In the genomic region with DNA sequence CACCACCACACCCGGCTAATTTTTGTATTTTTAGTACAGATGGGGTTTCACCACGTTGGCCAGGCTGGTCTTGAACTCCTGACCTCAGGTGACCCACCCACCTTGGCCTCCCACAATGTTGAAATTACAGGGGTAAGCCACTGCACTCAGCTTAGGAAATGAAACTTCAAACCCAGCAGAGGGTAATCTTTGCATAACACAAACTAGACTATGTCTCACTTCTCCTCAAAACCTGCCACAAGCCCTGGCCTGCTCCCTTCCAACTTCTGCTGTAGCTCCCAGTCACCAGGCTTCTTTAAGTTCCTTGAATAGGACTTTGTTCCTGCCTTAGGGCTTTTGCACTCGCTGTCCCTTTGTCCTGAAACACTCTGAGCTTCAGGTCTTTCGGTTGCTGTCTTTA, we compare ENCODE assay signal across 10 cellular contexts. TPM values are rescaled to one million over a fixed set of nuclear protein-coding genes. Genes with fewer than 3 reads are reported as not detected.
DNase-seq lines count a peak whose midpoint lies in the region; ATAC-seq and TF ChIP-seq lines count a peak whose summit lies in the region.
"Had no signal": no experiment of that assay in that cellular context is flagged by ENCODE, and none has a peak within 500 bp of the region (broad histone marks: within the 10 kb centered on the region; RNA-seq: fewer than 3 reads in every experiment).

No MANE protein-coding gene starts in this region.

- H3K36me3 Mint-ChIP-seq in T-helper 17 cell (ENCODE audit: low read depth) = no peaks in the 10 kb centered on the region
- no peaks in the 10 kb centered on the region for H3K36me3 Mint-ChIP-seq in activated CD8-positive, alpha-beta T cell treated with anti-CD3 and anti-CD28 coated beads, Interleukin-2, amount 10 ng/mL, durations not matched to agents 7 days and 5 days (ENCODE audit: low read depth)

- intact Hi-C loops in Panc1 (cut with micrococcal nuclease; ENCODE audit: unreplicated experiment) (no loop called here), prostate gland (cut with DNase I) (no loop called here)

- H3K27ac ChIP-seq in Panc1 (ENCODE audit: low read length) (peak overlapping the region; percentile 100), prostate gland (peak overlapping the region; percentile 77 to 85)
- H3K27ac ChIP-seq: brain microvascular endothelial cell had no signal

- no peaks in the 10 kb centered on the region for H3K27me3 ChIP-seq in Panc1 (ENCODE audit: control insufficient read depth, insufficient read depth, low read length)
- no peaks in the 10 kb centered on the region for H3K27me3 ChIP-seq in prostate gland (replicated peaks; ENCODE audit: insufficient read depth)
- H3K27me3 ChIP-seq: brain microvascular endothelial cell had no signal

- H3K36me3 ChIP-seq in Panc1 (ENCODE audit: control insufficient read depth, insufficient read depth, low read length) (no peaks in the 10 kb centered on the region), prostate gland (no peaks in the 10 kb centered on the region)
- H3K36me3 ChIP-seq: brain microvascular endothelial cell had no signal

- H3K4me1 Mint-ChIP-seq in T-helper 17 cell = peaks cover 17% of the 10 kb centered on the region
- H3K4me1 Mint-ChIP-seq in activated CD8-positive, alpha-beta T cell treated with anti-CD3 and anti-CD28 coated beads, Interleukin-2, amount 10 ng/mL, durations not matched to agents 7 days and 5 days (ENCODE audit: low read depth) = peaks cover 17% of the 10 kb centered on the region

- H3K4me3 ChIP-seq in Panc1 (ENCODE audit: low read depth in 2 of 2, low read length in 2 of 2) (no peak overlapping the region), prostate gland (no peak overlapping the region)

- in situ Hi-C loops in Panc1 (cut with HindIII; ENCODE audit: low pct_unique_long_range_greater_than_20kb, low sequenced_read_pairs) = loop anchor here (10.0 kb wide), 1 partner anchor 53 kb away; no protein-coding TSS in a partner anchor

- no peaks in the 10 kb centered on the region for H3K9me3 ChIP-seq in Panc1 (ENCODE audit: control insufficient read depth, insufficient read depth, low read depth, low read length)
- no peaks in the 10 kb centered on the region for H3K9me3 ChIP-seq in prostate gland
- no peaks in the 10 kb centered on the region for H3K9me3 ChIP-seq in T-helper 17 cell (ENCODE audit: control insufficient read depth, low read length, poor library complexity, severe bottlenecking)

- TF ChIP-seq CTCF in Panc1 (IDR thresholded peaks at IDR 0.05) (no peak), prostate gland (IDR thresholded peaks at IDR 0.05) (no peak)

- no peak overlapping the region for H3K4me3 Mint-ChIP-seq in T-helper 17 cell
- H3K4me3 Mint-ChIP-seq in activated CD8-positive, alpha-beta T cell treated with anti-CD3 and anti-CD28 coated beads, Interleukin-2, amount 10 ng/mL, durations not matched to agents 7 days and 5 days = no peak overlapping the region

- H3K27me3 Mint-ChIP-seq in T-helper 17 cell = peaks cover 8% of the 10 kb centered on the region
- H3K27me3 Mint-ChIP-seq in activated CD8-positive, alpha-beta T cell treated with anti-CD3 and anti-CD28 coated beads, Interleukin-2, amount 10 ng/mL, durations not matched to agents 7 days and 5 days (ENCODE audit: low read depth) = peaks cover 13% of the 10 kb centered on the region

- no peak overlapping the region for H3K27ac Mint-ChIP-seq in T-helper 17 cell
- H3K27ac Mint-ChIP-seq in activated CD8-positive, alpha-beta T cell treated with anti-CD3 and anti-CD28 coated beads, Interleukin-2, amount 10 ng/mL, durations not matched to agents 7 days and 5 days = no peak overlapping the region

- CTCF ChIA-PET in Panc1 (lab: Charles Lee) = interaction anchor here (0.7 kb wide), 1 partner anchor 20 kb away, joined by 6 read pairs; no protein-coding TSS in a partner anchor
- CTCF ChIA-PET in activated CD8-positive, alpha-beta T cell treated with anti-CD3 and anti-CD28 coated beads, Interleukin-2, amount 10 ng/mL, durations not matched to agents 7 days and 5 days (lab: Charles Lee) = interaction anchor here (1.6 kb wide), 1 partner anchor 19 kb away, joined by 3 read pairs; no protein-coding TSS in a partner anchor

- 60% methylated on average over 4 of the region's 4 CpGs for WGBS in prostate gland

- H3K4me1 ChIP-seq in Panc1 (ENCODE audit: control insufficient read depth, insufficient read depth, low read length) (peaks cover 85% of the 10 kb centered on the region), prostate gland (replicated peaks) (peaks cover 16% of the 10 kb centered on the region)

- DNase-seq in Panc1 (ENCODE audit: low read depth, low spot score) = no peak
- DNase-seq in prostate gland (ENCODE audit: low spot score) = no peak
- no peak for DNase-seq in stimulated activated CD4-positive, alpha-beta T cell treated with anti-CD3 and anti-CD28 coated beads, Interleukin-12 subunit alpha, Interleukin-12 subunit beta, amount 100 ng/mL, for 4 hours
- DNase-seq in T-helper 17 cell = no peak
- no peak for DNase-seq in activated CD8-positive, alpha-beta T cell treated with anti-CD3 and anti-CD28 coated beads, Interleukin-2, amount 10 ng/mL, durations not matched to agents 7 days and 5 days
- DNase-seq in H4 (ENCODE audit: low spot score) = no peak
- DNase-seq: brain microvascular endothelial cell, NCI-H1105 had no signal

- POLR2A ChIA-PET in Panc1 (lab: Charles Lee) = interaction anchor here (0.5 kb wide), 2 partner anchors 52 to 58 kb away, joined by 4 to 5 read pairs; no protein-coding TSS in a partner anchor
- POLR2A ChIA-PET in activated CD8-positive, alpha-beta T cell treated with anti-CD3 and anti-CD28 coated beads, Interleukin-2, amount 10 ng/mL, durations not matched to agents 7 days and 5 days (lab: Charles Lee) = no interaction called here

- no peak for TF ChIP-seq POLR2A in prostate gland (IDR thresholded peaks at IDR 0.05)

- no TSS peak for BruUV-seq in Panc1 (replicated peaks; lab: Mats Ljungman, UMichigan)

- ATAC-seq in GM19025 (IDR thresholded peaks at IDR 0.05; ENCODE audit: low read depth, unreplicated experiment) = peak; percentile 54
- ATAC-seq in HG02885 (IDR thresholded peaks at IDR 0.05; ENCODE audit: poor library complexity, unreplicated experiment) = peak; percentile 85
- ATAC-seq in Panc1 = no peak
- no peak for ATAC-seq in T-helper 17 cell
- ATAC-seq in activated CD8-positive, alpha-beta T cell treated with anti-CD3 and anti-CD28 coated beads, Interleukin-2, amount 10 ng/mL, durations not matched to agents 7 days and 5 days = no peak

- H3K9me3 Mint-ChIP-seq in activated CD8-positive, alpha-beta T cell treated with anti-CD3 and anti-CD28 coated beads, Interleukin-2, amount 10 ng/mL, durations not matched to agents 7 days and 5 days (ENCODE audit: insufficient read depth) = no peaks in the 10 kb centered on the region

RNA-seq across cellular contexts. Expression of a gene that starts 39.2 kb away (rescaled TPM):
- total RNA-seq in Panc1 (2021; ENCODE audit: unreplicated experiment) (600 TPM), prostate gland (10 to 100 TPM; 96.1 to 99.6 TPM), T-helper 17 cell (10 to 100 TPM; 15.4 to 23.4 TPM)
- 1,018 TPM for polyA plus RNA-seq in Panc1 (2012; ENCODE audit: insufficient read length)
- 10 to 100 TPM in 1 of 2 experiments, 1 to 10 TPM in 1; 8.6 to 11.2 TPM for total RNA-seq in activated CD8-positive, alpha-beta T cell treated with anti-CD3 and anti-CD28 coated beads, Interleukin-2, amount 10 ng/mL, durations not matched to agents 7 days and 5 days
- total RNA-seq in H4 (2014; rRNA removed; shearing (Covaris generic)) = 13.5 and 18.9 TPM in 2 replicates

RNA-seq across cellular contexts. Expression of a gene that starts 59.7 kb away (rescaled TPM):
- total RNA-seq in Panc1 (2021; ENCODE audit: unreplicated experiment) = 197 TPM
- 331 TPM for polyA plus RNA-seq in Panc1 (2012; ENCODE audit: insufficient read length)
- 100 to 1,000 TPM in 1 of 2 donors, 10 to 100 TPM in 1; 98.1 to 190 TPM for total RNA-seq in prostate gland
- total RNA-seq in T-helper 17 cell = 10 to 100 TPM; 45.0 to 48.8 TPM
- 100 to 1,000 TPM; 291 to 301 TPM for total RNA-seq in activated CD8-positive, alpha-beta T cell treated with anti-CD3 and anti-CD28 coated beads, Interleukin-2, amount 10 ng/mL, durations not matched to agents 7 days and 5 days
- 43.2 and 48.5 TPM in 2 replicates for total RNA-seq in H4 (2014; rRNA removed; shearing (Covaris generic))

Comparison
In these comparisons a context has a peak if more than half of its experiments do, and no peak if none do; other contexts are left out.
1. ATAC-seq: peak in GM19025 (single experiment) and HG02885 (single experiment); none in Panc1 (single experiment), T-helper 17 cell (single experiment) and activated CD8-positive, alpha-beta T cell treated with anti-CD3 and anti-CD28 coated beads, Interleukin-2, amount 10 ng/mL, durations not matched to agents 7 days and 5 days (single experiment).